ENCODE assay signal across 24 cellular contexts in genomic region chr6:17501982-17502704, GRCh38.
DNase-seq lines count a peak whose midpoint lies in the region; ATAC-seq, FAIRE-seq and TF ChIP-seq lines count a peak whose summit lies in the region.
"Had no signal": no experiment of that assay in that cellular context is flagged by ENCODE, and none has a peak within 500 bp of the region (broad histone marks: within the 10 kb centered on the region; RNA-seq: fewer than 3 reads in every experiment).

No MANE protein-coding gene starts in this region.

- H3K9ac ChIP-seq in liver (ENCODE audit: low read depth in 1 of 2, low read length in 2 of 2) (no peak overlapping the region), HepG2 (ENCODE audit: insufficient read depth, low read depth, low read length) (no peak overlapping the region)

- H3K9me3 ChIP-seq in liver (ENCODE audit: control insufficient read depth in 4 of 4, low read length in 3 of 4) (no peaks in the 10 kb centered on the region), HepG2 (ENCODE audit: low read length) (no peaks in the 10 kb centered on the region)
- H3K9me3 ChIP-seq: A549 had no signal

- H3K4me3 ChIP-seq in liver (ENCODE audit: low read depth in 1 of 3, low read length in 3 of 3) (no peak overlapping the region), HepG2 (replicated peaks in 1 of 3; ENCODE audit: insufficient read depth in 1 of 3, low read depth in 2 of 3, low read length in 3 of 3) (no peak overlapping the region), fibroblast of villous mesenchyme (ENCODE audit: low read depth, low read length) (no peak overlapping the region)
- H3K4me3 ChIP-seq: A549 had no signal

- H3K4me1 ChIP-seq in liver (ENCODE audit: control insufficient read depth in 4 of 4, insufficient read depth in 4 of 4, low read length in 3 of 4) (peaks cover 0 to 6% (median 2%) of the 10 kb centered on the region in 4 donors), HepG2 (ENCODE audit: insufficient read depth, low read length) (no peaks in the 10 kb centered on the region)

- H2AFZ ChIP-seq in HepG2 (ENCODE audit: low read length): no peak overlapping the region

- 65% methylated on average over 3 of the region's 3 CpGs for WGBS in liver
- 92% methylated on average over 3 of the region's 3 CpGs for WGBS in HepG2 (ENCODE audit: low lambda C conversion rate)

- ATAC-seq in HepG2 (no peak), HG03565 (IDR thresholded peaks at IDR 0.05; ENCODE audit: unreplicated experiment) (no peak)
- ATAC-seq in activated T-helper 17 cell treated with anti-CD3 and anti-CD28 coated beads, Interleukin-2, amount 50 U/mL, for 72 hours (replicated peaks): no peak
- ATAC-seq: A549, Panc1 had no signal

- DNase-seq in HepG2 (ENCODE audit: low spot score): no peak
- DNase-seq in fibroblast of villous mesenchyme (ENCODE audit: low read depth): peak; percentile 77
- DNase-seq in putamen (ENCODE audit: low spot score): peak; percentile 7
- no peak for DNase-seq in NCI-H1048 (lab: John Stamatoyannopoulos, UW)
- DNase-seq in NCI-H2196 treated with DMSO at 0.1 percent for 48 hours (lab: John Stamatoyannopoulos, UW; ENCODE audit: unreplicated experiment): no peak
- DNase-seq: CD4-positive, CD25-positive, alpha-beta regulatory T cell; DMS79; Kasumi-1; MM.1S; NCI-H1092; NCI-H1436; NCI-H187 treated with DMSO at 0.1 percent for 48 hours; NCI-H2107; NCI-H2227 treated with DMSO at 0.1 percent for 48 hours; NCI-H510A treated with DMSO at 0.1 percent for 48 hours; NCI-H82; SIG-M5 had no signal

- no peaks in the 10 kb centered on the region for H3K36me3 ChIP-seq in liver (ENCODE audit: control insufficient read depth in 4 of 4, insufficient read depth in 3 of 4, low read depth in 1 of 4, low read length in 3 of 4)
- H3K36me3 ChIP-seq in HepG2 (replicated peaks in 1 of 2; ENCODE audit: control insufficient read depth in 1 of 2, insufficient read depth in 2 of 2, low read length in 2 of 2): no peaks in the 10 kb centered on the region

- TF ChIP-seq CTCF in liver (IDR thresholded peaks at IDR 0.05; ENCODE audit: low read depth, low read length, missing input control) (no peak), HepG2 (CRISPR knock-in tag; IDR thresholded peaks at IDR 0.05) (no peak), fibroblast of villous mesenchyme (IDR thresholded peaks at IDR 0.05; ENCODE audit: insufficient read depth, low read depth, low read length) (no peak)

- H3K27ac ChIP-seq in liver (ENCODE audit: low read depth in 1 of 2, low read length in 2 of 2) (no peak overlapping the region), HepG2 (ENCODE audit: extremely low read length, insufficient read depth, low read length) (no peak overlapping the region)
- H3K27ac ChIP-seq: A549 had no signal

- H3K9me3 Mint-ChIP-seq in activated T-helper 17 cell treated with anti-CD3 and anti-CD28 coated beads, Interleukin-2, amount 50 U/mL, for 72 hours: no peaks in the 10 kb centered on the region
- H3K9me3 Mint-ChIP-seq: CD4-positive, CD25-positive, alpha-beta regulatory T cell had no signal

- H3K27me3 Mint-ChIP-seq in activated T-helper 17 cell treated with anti-CD3 and anti-CD28 coated beads, Interleukin-2, amount 50 U/mL, for 72 hours: peaks cover 21% of the 10 kb centered on the region

- intact Hi-C loops in HepG2 (cut with micrococcal nuclease; ENCODE audit: unreplicated experiment): no loop called here

- H4K20me1 ChIP-seq in HepG2 (ENCODE audit: insufficient read depth, low read length): no peaks in the 10 kb centered on the region

- no peaks in the 10 kb centered on the region for H3K79me2 ChIP-seq in HepG2 (ENCODE audit: insufficient read depth, low read length)

- H3K27me3 ChIP-seq in liver (ENCODE audit: control insufficient read depth in 4 of 4, insufficient read depth in 4 of 4, low read length in 3 of 4): no peaks in the 10 kb centered on the region
- H3K27me3 ChIP-seq in HepG2 (ENCODE audit: control insufficient read depth in 1 of 2, insufficient read depth in 2 of 2, low read length in 2 of 2): no peaks in the 10 kb centered on the region

- no peak for TF ChIP-seq POLR2A in HepG2 (IDR thresholded peaks at IDR 0.05; ENCODE audit: insufficient read depth in 1 of 2, low read depth in 2 of 2, low read length in 2 of 2)

- no TSS peak for BruUV-seq in HepG2 (replicated peaks; lab: Mats Ljungman, UMichigan)

- no peak for FAIRE-seq in HepG2 (lab: Jason Lieb, UNC)
- FAIRE-seq: A549, H54 had no signal

- no peak for TF ChIP-seq EP300 in HepG2 (IDR thresholded peaks at IDR 0.05; ENCODE audit: low read depth in 2 of 2, low read length in 2 of 2)
- no peak for TF ChIP-seq EP300 in HepG2 (CRISPR knock-in tag; IDR thresholded peaks at IDR 0.05; ENCODE audit: borderline replicate concordance)

- H3K36me3 Mint-ChIP-seq in activated T-helper 17 cell treated with anti-CD3 and anti-CD28 coated beads, Interleukin-2, amount 50 U/mL, for 72 hours (ENCODE audit: low read depth): no peaks in the 10 kb centered on the region
- H3K36me3 Mint-ChIP-seq: CD4-positive, CD25-positive, alpha-beta regulatory T cell had no signal

- POLR2A ChIA-PET in HepG2 (lab: Yijun Ruan, JAX): no interaction called here

- no peak overlapping the region for H3K4me2 ChIP-seq in HepG2 (ENCODE audit: low read depth, low read length)
- H3K4me2 ChIP-seq: A549 had no signal

- CTCF ChIA-PET in HepG2 (lab: Yijun Ruan, JAX; ENCODE audit: low intra/inter-chr PET ratio, low total read pairs): no interaction called here

- in situ Hi-C loops in HepG2 (cut with HindIII; ENCODE audit: extremely low pct_ligation_motif_present, low pct_unique_long_range_greater_than_20kb): no loop called here

- TF ChIP-seq RAD21 in liver (IDR thresholded peaks at IDR 0.05): no peak
- TF ChIP-seq RAD21 in HepG2 (CRISPR knock-in tag; IDR thresholded peaks at IDR 0.05): no peak

- no peaks in the 10 kb centered on the region for H3K4me1 Mint-ChIP-seq in activated T-helper 17 cell treated with anti-CD3 and anti-CD28 coated beads, Interleukin-2, amount 50 U/mL, for 72 hours
- H3K4me1 Mint-ChIP-seq: B cell; CD4-positive, CD25-positive, alpha-beta regulatory T cell had no signal

- H3K27ac Mint-ChIP-seq in activated T-helper 17 cell treated with anti-CD3 and anti-CD28 coated beads, Interleukin-2, amount 50 U/mL, for 72 hours: no peak overlapping the region
- H3K27ac Mint-ChIP-seq: B cell; CD4-positive, CD25-positive, alpha-beta regulatory T cell had no signal

- H3K4me3 Mint-ChIP-seq in activated T-helper 17 cell treated with anti-CD3 and anti-CD28 coated beads, Interleukin-2, amount 50 U/mL, for 72 hours: no peak overlapping the region
- H3K4me3 Mint-ChIP-seq: B cell; CD4-positive, CD25-positive, alpha-beta regulatory T cell had no signal

TF ChIP-seq in liver, 16 proteins besides CTCF, POLR2A, EP300 and RAD21 (continues in another document):
- TF ChIP-seq FOXA1 (IDR thresholded peaks at IDR 0.05): peak; percentile 14
- TF ChIP-seq YY1 (IDR thresholded peaks at IDR 0.05): peak; percentile 16
- TF ChIP-seq FOXA2 (IDR thresholded peaks at IDR 0.05): peak; percentile 73
- no peak for TF ChIP-seq GABPA (IDR thresholded peaks at IDR 0.05 in 1 of 2, conservative IDR thresholded peaks at IDR 0.05 in 1 of 2)
- peak; percentile 66 to 74 for TF ChIP-seq HNF4A (conservative IDR thresholded peaks at IDR 0.05)
- no peak for TF ChIP-seq EGR1 (IDR thresholded peaks at IDR 0.05; ENCODE audit: low read depth in 2 of 2)

TF ChIP-seq in HepG2, 621 proteins besides CTCF, POLR2A, EP300 and RAD21:
- TF ChIP-seq ZNF878 (CRISPR knock-in tag; IDR thresholded peaks at IDR 0.05) (no peak), ZNF451 (CRISPR knock-in tag; IDR thresholded peaks at IDR 0.05) (no peak), ATF6 (CRISPR knock-in tag; conservative IDR thresholded peaks at IDR 0.05) (no peak), ZNF891 (CRISPR knock-in tag; IDR thresholded peaks at IDR 0.05) (no peak), NCOA1 (CRISPR knock-in tag; IDR thresholded peaks at IDR 0.05) (no peak), MAX (IDR thresholded peaks at IDR 0.05) (no peak), ZNF777 (CRISPR knock-in tag; IDR thresholded peaks at IDR 0.05) (no peak), ZIK1 (CRISPR knock-in tag; IDR thresholded peaks at IDR 0.05; ENCODE audit: borderline replicate concordance, low read depth) (no peak)

Comparison
In these comparisons a context has a peak if more than half of its experiments do, and no peak if none do; other contexts are left out.
1. DNase-seq: peak in fibroblast of villous mesenchyme (single experiment) and putamen (single experiment); none in HepG2 (single experiment), NCI-H1048 (single experiment) and NCI-H2196 treated with DMSO at 0.1 percent for 48 hours (single experiment).